Comparison of ENCODE assay signal across 1 cellular context in genomic region chr2:74472086-74472944, GRCh38.
TF ChIP-seq lines count a peak whose summit lies in the region.

MRPL53 (minus strand) TSS chr2:74472680; CDS start chr2:74472660, 20 bp downstream.

TF ChIP-seq in HepG2, 621 proteins besides CTCF, POLR2A, EP300 and RAD21 (continued from another document and continues in another):
- TF ChIP-seq ZNF512 (CRISPR knock-in tag; IDR thresholded peaks at IDR 0.05), result peak; percentile 0; the same call in 1 of the 2 replicates
- peak; percentile 66; the same call in 1 of the 2 replicates for TF ChIP-seq FOXJ3 (CRISPR knock-in tag; IDR thresholded peaks at IDR 0.05; ENCODE audit: borderline replicate concordance)
- peak; percentile 93; the same call in 1 of the 2 replicates for TF ChIP-seq ELF4 (CRISPR knock-in tag; IDR thresholded peaks at IDR 0.05; ENCODE audit: borderline replicate concordance)
- TF ChIP-seq MED13 (CRISPR knock-in tag; IDR thresholded peaks at IDR 0.05), result no peak
- TF ChIP-seq ZFAT (CRISPR knock-in tag; conservative IDR thresholded peaks at IDR 0.05), result no peak
- TF ChIP-seq, protein P1, sequence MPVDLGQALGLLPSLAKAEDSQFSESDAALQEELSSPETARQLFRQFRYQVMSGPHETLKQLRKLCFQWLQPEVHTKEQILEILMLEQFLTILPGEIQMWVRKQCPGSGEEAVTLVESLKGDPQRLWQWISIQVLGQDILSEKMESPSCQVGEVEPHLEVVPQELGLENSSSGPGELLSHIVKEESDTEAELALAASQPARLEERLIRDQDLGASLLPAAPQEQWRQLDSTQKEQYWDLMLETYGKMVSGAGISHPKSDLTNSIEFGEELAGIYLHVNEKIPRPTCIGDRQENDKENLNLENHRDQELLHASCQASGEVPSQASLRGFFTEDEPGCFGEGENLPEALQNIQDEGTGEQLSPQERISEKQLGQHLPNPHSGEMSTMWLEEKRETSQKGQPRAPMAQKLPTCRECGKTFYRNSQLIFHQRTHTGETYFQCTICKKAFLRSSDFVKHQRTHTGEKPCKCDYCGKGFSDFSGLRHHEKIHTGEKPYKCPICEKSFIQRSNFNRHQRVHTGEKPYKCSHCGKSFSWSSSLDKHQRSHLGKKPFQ (CRISPR knock-in tag; IDR thresholded peaks at IDR 0.05; ENCODE audit: insufficient replicate concordance), result peak; percentile 90
- TF ChIP-seq CREM (IDR thresholded peaks at IDR 0.05), result peak; percentile 94
- no peak for TF ChIP-seq CREM (CRISPR knock-in tag; IDR thresholded peaks at IDR 0.05)
- no peak; the same call in 1 of the 2 replicates for TF ChIP-seq ZNF703 (CRISPR knock-in tag; IDR thresholded peaks at IDR 0.05; ENCODE audit: borderline replicate concordance)
- TF ChIP-seq NR2F6 (IDR thresholded peaks at IDR 0.05), result no peak; the same call in 1 of the 2 replicates
- peak; percentile 81 for TF ChIP-seq NR2F6 (CRISPR knock-in tag; IDR thresholded peaks at IDR 0.05)
- TF ChIP-seq POGK (CRISPR knock-in tag; conservative IDR thresholded peaks at IDR 0.05), result peak; percentile 93
- peak; percentile 48 for TF ChIP-seq STAG1 (CRISPR knock-in tag; IDR thresholded peaks at IDR 0.05)
- TF ChIP-seq ZBTB1 (CRISPR knock-in tag; IDR thresholded peaks at IDR 0.05; ENCODE audit: borderline replicate concordance), result no peak; the same call in 1 of the 2 replicates
- TF ChIP-seq GATA4 (IDR thresholded peaks at IDR 0.05; ENCODE audit: borderline replicate concordance, low read depth), result peak; percentile 46; the same call in 1 of the 2 replicates
- peak; percentile 60 for TF ChIP-seq ZNF12 (CRISPR knock-in tag; IDR thresholded peaks at IDR 0.05)
- no peak for TF ChIP-seq MBD4 (IDR thresholded peaks at IDR 0.05; ENCODE audit: borderline replicate concordance, low read length)
- TF ChIP-seq KDM5B (CRISPR knock-in tag; IDR thresholded peaks at IDR 0.05; ENCODE audit: borderline replicate concordance), result peak; percentile 98; the same call in 1 of the 2 replicates
- no peak for TF ChIP-seq ARNT (IDR thresholded peaks at IDR 0.05)
- peak; percentile 44 for TF ChIP-seq PTBP1 (IDR thresholded peaks at IDR 0.05; ENCODE audit: low read depth, low read length, poor library complexity, severe bottlenecking)
- peak; percentile 94 for TF ChIP-seq ARHGAP35 (CRISPR knock-in tag; IDR thresholded peaks at IDR 0.05; ENCODE audit: borderline replicate concordance)
- TF ChIP-seq TAF15 (IDR thresholded peaks at IDR 0.05; ENCODE audit: low read depth, low read length, poor library complexity, severe bottlenecking), result peak; percentile 99
- peak; percentile 65; the same call in 1 of the 2 replicates for TF ChIP-seq PPARG (CRISPR knock-in tag; conservative IDR thresholded peaks at IDR 0.05)
- no peak for TF ChIP-seq SOX6 (IDR thresholded peaks at IDR 0.05)
- TF ChIP-seq SOX6 (CRISPR knock-in tag; IDR thresholded peaks at IDR 0.05), result peak; percentile 77
- peak; percentile 95 for TF ChIP-seq ZFP90 (CRISPR knock-in tag; IDR thresholded peaks at IDR 0.05; ENCODE audit: borderline replicate concordance)
- TF ChIP-seq RFX5 (IDR thresholded peaks at IDR 0.05; ENCODE audit: low read depth, low read length), result no peak
- peak; percentile 94; the same call in 1 of the 2 replicates for TF ChIP-seq KLF11 (CRISPR knock-in tag; IDR thresholded peaks at IDR 0.05)
- peak; percentile 25; the same call in 1 of the 2 replicates for TF ChIP-seq SIX1 (CRISPR knock-in tag; IDR thresholded peaks at IDR 0.05; ENCODE audit: borderline replicate concordance)
- TF ChIP-seq ADNP (CRISPR knock-in tag; IDR thresholded peaks at IDR 0.05), result no peak
- TF ChIP-seq, protein P2, sequence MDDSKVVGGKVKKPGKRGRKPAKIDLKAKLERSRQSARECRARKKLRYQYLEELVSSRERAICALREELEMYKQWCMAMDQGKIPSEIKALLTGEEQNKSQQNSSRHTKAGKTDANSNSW (CRISPR knock-in tag; IDR thresholded peaks at IDR 0.05; ENCODE audit: borderline replicate concordance), result peak; percentile 91; the same call in 1 of the 2 replicates
- TF ChIP-seq, protein P3, sequence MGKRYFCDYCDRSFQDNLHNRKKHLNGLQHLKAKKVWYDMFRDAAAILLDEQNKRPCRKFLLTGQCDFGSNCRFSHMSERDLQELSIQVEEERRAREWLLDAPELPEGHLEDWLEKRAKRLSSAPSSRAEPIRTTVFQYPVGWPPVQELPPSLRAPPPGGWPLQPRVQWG (CRISPR knock-in tag; IDR thresholded peaks at IDR 0.05; ENCODE audit: borderline replicate concordance, low read depth), result no peak
- peak; percentile 97; the same call in 1 of the 2 replicates for TF ChIP-seq MXD3 (CRISPR knock-in tag; IDR thresholded peaks at IDR 0.05)
- TF ChIP-seq ZEB1 (IDR thresholded peaks at IDR 0.05; ENCODE audit: insufficient replicate concordance, low read depth), result peak; percentile 81
- no peak; the same call in 1 of the 2 replicates for TF ChIP-seq ATF1 (CRISPR knock-in tag; IDR thresholded peaks at IDR 0.05)
- peak; percentile 98 for TF ChIP-seq ZSCAN21 (CRISPR knock-in tag; IDR thresholded peaks at IDR 0.05; ENCODE audit: borderline replicate concordance)
- peak; percentile 83 for TF ChIP-seq POGZ (CRISPR knock-in tag; IDR thresholded peaks at IDR 0.05)
- peak; percentile 25; the same call in 1 of the 2 replicates for TF ChIP-seq DNMT3B (CRISPR knock-in tag; conservative IDR thresholded peaks at IDR 0.05)
- TF ChIP-seq ZHX1 (CRISPR knock-in tag; IDR thresholded peaks at IDR 0.05; ENCODE audit: low read depth), result peak; percentile 92
- TF ChIP-seq ZNF253 (CRISPR knock-in tag; IDR thresholded peaks at IDR 0.05; ENCODE audit: borderline replicate concordance), result peak; percentile 82; the same call in 1 of the 2 replicates
- no peak; the same call in 1 of the 2 replicates for TF ChIP-seq ZNF768 (CRISPR knock-in tag; IDR thresholded peaks at IDR 0.05)
- TF ChIP-seq CENPX (CRISPR knock-in tag; IDR thresholded peaks at IDR 0.05), result no peak
- TF ChIP-seq ZFP37 (CRISPR knock-in tag; IDR thresholded peaks at IDR 0.05; ENCODE audit: borderline replicate concordance), result peak; percentile 85; the same call in 1 of the 2 replicates
- peak; percentile 73 for TF ChIP-seq NFYC (CRISPR knock-in tag; IDR thresholded peaks at IDR 0.05)
- peak; percentile 77 for TF ChIP-seq RBM39 (IDR thresholded peaks at IDR 0.05; ENCODE audit: low read depth, low read length, poor library complexity, severe bottlenecking)
- peak; percentile 94; the same call in 1 of the 2 replicates for TF ChIP-seq ZNF337 (CRISPR knock-in tag; IDR thresholded peaks at IDR 0.05; ENCODE audit: borderline replicate concordance, low read depth)
- TF ChIP-seq ZNF784 (CRISPR knock-in tag; IDR thresholded peaks at IDR 0.05; ENCODE audit: borderline replicate concordance), result peak; percentile 98; the same call in 1 of the 2 replicates
- peak; percentile 75; the same call in 1 of the 2 replicates for TF ChIP-seq ZBTB7B (CRISPR knock-in tag; IDR thresholded peaks at IDR 0.05)
- TF ChIP-seq PHF21A (CRISPR knock-in tag; IDR thresholded peaks at IDR 0.05), result peak; percentile 83; the same call in 1 of the 2 replicates
- TF ChIP-seq ZNF235 (CRISPR knock-in tag; IDR thresholded peaks at IDR 0.05; ENCODE audit: borderline replicate concordance), result peak; percentile 93
- TF ChIP-seq ZNF431 (CRISPR knock-in tag; IDR thresholded peaks at IDR 0.05; ENCODE audit: borderline replicate concordance, low read depth), result peak; percentile 87
- peak; percentile 97 for TF ChIP-seq ZNF781 (CRISPR knock-in tag; IDR thresholded peaks at IDR 0.05; ENCODE audit: borderline replicate concordance, not compliant biosample characterization)
- no peak for TF ChIP-seq FOXP1 (IDR thresholded peaks at IDR 0.05)
- no peak; the same call in 1 of the 2 replicates for TF ChIP-seq FOXP1 (CRISPR knock-in tag; IDR thresholded peaks at IDR 0.05)
- peak; percentile 90 for TF ChIP-seq MED8 (CRISPR knock-in tag; IDR thresholded peaks at IDR 0.05; ENCODE audit: insufficient replicate concordance)
- TF ChIP-seq ZNF343 (CRISPR knock-in tag; IDR thresholded peaks at IDR 0.05), result peak; percentile 81; the same call in 1 of the 2 replicates
- peak; percentile 96 for TF ChIP-seq ZNF556 (CRISPR knock-in tag; IDR thresholded peaks at IDR 0.05; ENCODE audit: borderline replicate concordance)
- TF ChIP-seq KDM1A (CRISPR knock-in tag; IDR thresholded peaks at IDR 0.05), result no peak
- peak; percentile 97 for TF ChIP-seq ZNF891 (CRISPR knock-in tag; IDR thresholded peaks at IDR 0.05)
- TF ChIP-seq NPAS2 (CRISPR knock-in tag; IDR thresholded peaks at IDR 0.05; ENCODE audit: borderline replicate concordance), result no peak
- TF ChIP-seq ZNF598 (CRISPR knock-in tag; IDR thresholded peaks at IDR 0.05; ENCODE audit: borderline replicate concordance), result peak; percentile 99
- TF ChIP-seq MIER2 (CRISPR knock-in tag; IDR thresholded peaks at IDR 0.05), result peak; percentile 89
- peak; percentile 36; the same call in 1 of the 2 replicates for TF ChIP-seq LRRFIP1 (CRISPR knock-in tag; conservative IDR thresholded peaks at IDR 0.05)
- peak; percentile 99 for TF ChIP-seq ZNF749 (CRISPR knock-in tag; IDR thresholded peaks at IDR 0.05; ENCODE audit: borderline replicate concordance)
- TF ChIP-seq MYNN (CRISPR knock-in tag; IDR thresholded peaks at IDR 0.05; ENCODE audit: low read depth), result peak; percentile 58; the same call in 1 of the 2 replicates
